In the genomic region with DNA sequence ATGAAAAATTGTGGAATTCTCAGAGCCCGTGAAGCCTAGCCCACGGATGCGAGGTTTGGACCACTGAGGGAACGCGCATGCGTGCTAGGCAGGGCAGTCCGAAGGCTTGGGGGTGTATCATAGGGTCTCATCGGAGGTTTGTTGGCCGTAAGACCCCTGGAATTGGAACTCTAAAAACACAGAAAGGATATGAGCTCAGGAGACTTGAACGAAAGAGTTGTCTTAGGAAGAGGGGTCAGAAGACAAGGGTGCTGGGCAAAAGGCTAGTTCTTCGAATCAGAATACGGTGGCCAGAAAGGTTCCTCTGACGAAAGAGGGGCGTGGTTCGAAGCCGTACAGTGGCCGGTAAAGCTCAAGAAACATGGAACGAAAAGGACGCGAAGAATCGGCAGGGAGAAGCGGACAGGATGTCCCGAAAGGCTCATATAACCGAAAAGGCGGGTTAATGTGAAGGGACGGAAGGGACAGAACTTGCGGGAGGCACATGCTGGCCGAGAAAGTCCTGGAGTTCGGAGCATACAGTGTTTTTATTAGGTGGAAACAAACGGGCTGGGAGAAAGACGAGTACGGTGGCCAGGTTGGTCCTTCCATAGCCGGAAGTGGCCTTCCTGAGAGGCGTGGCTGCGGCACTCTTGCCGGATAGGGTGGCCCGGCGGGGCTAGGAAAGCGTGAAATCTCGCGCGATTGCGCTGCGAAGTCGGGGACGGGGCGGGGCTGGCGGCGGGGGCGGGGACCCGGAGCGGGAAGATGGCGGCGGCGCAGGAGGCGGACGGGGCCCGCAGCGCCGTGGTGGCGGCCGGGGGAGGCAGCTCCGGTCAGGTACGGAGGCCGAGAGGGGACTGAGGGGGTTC, we compare ENCODE assay signal across 8 cellular contexts. TPM values are rescaled to one million over a fixed set of nuclear protein-coding genes. Genes with fewer than 3 reads are reported as not detected.
DNase-seq lines count a peak whose midpoint lies in the region; ATAC-seq and TF ChIP-seq lines count a peak whose summit lies in the region.

CLPTM1 (plus strand) TSS at position 732 of the 851 bp plus-strand sequence; CDS start at position 748, 16 bp downstream.

- H3K27me3 Mint-ChIP-seq in activated T-cell treated with anti-CD3 and anti-CD28 coated beads, Interleukin-2, amount 50 U/mL, for 24 hours = no peaks in the 10 kb centered on the region

- peaks cover 0 to 3% of the 10 kb centered on the region in 2 donors for H3K36me3 ChIP-seq in mucosa of rectum (ENCODE audit: control insufficient read depth in 2 of 2, insufficient read depth in 2 of 2, low read length in 2 of 2)

- peaks cover 20% of the 10 kb centered on the region for H3K36me3 Mint-ChIP-seq in activated T-cell treated with anti-CD3 and anti-CD28 coated beads, Interleukin-2, amount 50 U/mL, for 24 hours (ENCODE audit: low read depth)

- peak; percentile 84 for ATAC-seq in GM21737 (IDR thresholded peaks at IDR 0.05; ENCODE audit: unreplicated experiment)

- peak within 1 kb of the TSS; percentile 99 for H3K27ac Mint-ChIP-seq in activated T-cell treated with anti-CD3 and anti-CD28 coated beads, Interleukin-2, amount 50 U/mL, for 24 hours

- peak within 1 kb of the TSS; percentile 95 to 100 for H3K4me3 ChIP-seq in mucosa of rectum (ENCODE audit: low read length in 2 of 2)

- peak; percentile 95 for TF ChIP-seq POLR2A in erythroblast (IDR thresholded peaks at IDR 0.05; ENCODE audit: low read length)

- no peaks in the 10 kb centered on the region for H3K9me3 ChIP-seq in mucosa of rectum (ENCODE audit: control insufficient read depth in 2 of 2, low read length in 2 of 2)

- DNase-seq in DMS53 treated with DMSO at 0.1 percent for 48 hours (lab: John Stamatoyannopoulos, UW; ENCODE audit: unreplicated experiment) (peak; percentile 83), KG1 (lab: John Stamatoyannopoulos, UW) (peak; percentile 99), erythroblast (lab: John Stamatoyannopoulos, UW) (peak; percentile 99)
- DNase-seq in activated T-cell treated with anti-CD3 and anti-CD28 coated beads, Interleukin-2, amount 50 U/mL, for 24 hours = peak; percentile 97
- peak; percentile 92 for DNase-seq in stimulated activated CD8-positive, alpha-beta memory T cell treated with anti-CD3 and anti-CD28 coated beads, Interleukin-4, amount 100 ng/mL, for 4 hours (ENCODE audit: low read depth in 2 of 2, low spot score in 1 of 2)

- H3K4me1 ChIP-seq in mucosa of rectum (ENCODE audit: control insufficient read depth in 2 of 2, insufficient read depth in 2 of 2, low read length in 2 of 2) = peaks cover 18 to 29% of the 10 kb centered on the region in 2 donors

- H3K9ac ChIP-seq in mucosa of rectum (ENCODE audit: low read depth in 1 of 2, low read length in 2 of 2) = peak within 1 kb of the TSS; percentile 93 to 99

- peak within 1 kb of the TSS; percentile 93 to 98 for H3K27ac ChIP-seq in mucosa of rectum (ENCODE audit: low read depth in 2 of 2, low read length in 2 of 2)

- H3K4me3 Mint-ChIP-seq in activated T-cell treated with anti-CD3 and anti-CD28 coated beads, Interleukin-2, amount 50 U/mL, for 24 hours = peak within 1 kb of the TSS; percentile 93

- peaks cover 48% of the 10 kb centered on the region for H3K4me1 Mint-ChIP-seq in activated T-cell treated with anti-CD3 and anti-CD28 coated beads, Interleukin-2, amount 50 U/mL, for 24 hours (ENCODE audit: low read depth)

- H3K27me3 ChIP-seq in mucosa of rectum (ENCODE audit: control insufficient read depth in 2 of 2, insufficient read depth in 2 of 2, low read length in 2 of 2) = no peaks in the 10 kb centered on the region

- H3K9me3 Mint-ChIP-seq in activated T-cell treated with anti-CD3 and anti-CD28 coated beads, Interleukin-2, amount 50 U/mL, for 24 hours = no peaks in the 10 kb centered on the region

TF ChIP-seq in PFSK-1, 5 proteins besides CTCF, POLR2A, EP300 and RAD21:
- TF ChIP-seq SIN3A (IDR thresholded peaks at IDR 0.05; ENCODE audit: borderline replicate concordance, insufficient read depth, low read length) = peak; percentile 67; the same call in 1 of the 2 replicates
- TF ChIP-seq POLR2AphosphoS5 (IDR thresholded peaks at IDR 0.05; ENCODE audit: low read depth, low read length) = peak; percentile 93
- peak; percentile 74 for TF ChIP-seq FOXP2 (optimal IDR thresholded peaks at IDR 0.05; ENCODE audit: borderline replicate concordance, extremely low read depth, extremely low read length, insufficient read depth)
- no peak for TF ChIP-seq TAF1 (IDR thresholded peaks at IDR 0.05; ENCODE audit: borderline replicate concordance, insufficient read depth, low read length)
- 0 out of 4 replicates have a peak, but pooled peaks have one; percentile 25 to 46 for TF ChIP-seq REST (IDR thresholded peaks at IDR 0.05; ENCODE audit: insufficient read depth in 1 of 2, low read depth in 2 of 2, low read length in 2 of 2)

RNA-seq across cellular contexts. Expression of gene CLPTM1, which starts in this region (rescaled TPM):
- polyA plus RNA-seq in PFSK-1 (2012; ENCODE audit: insufficient read length, low read depth) = 124 TPM

Comparison
In these comparisons a context has a peak if more than half of its experiments do, and no peak if none do; other contexts are left out.
1. Peak in every context shown above with its lines: DNase-seq, ATAC-seq, H3K4me3 ChIP-seq and H3K27ac ChIP-seq.